In genomic region chr16:29602237-29602605, GRCh38 we compare ENCODE assay signal across 8 cellular contexts.
DNase-seq lines count a peak whose midpoint lies in the region; ATAC-seq and TF ChIP-seq lines count a peak whose summit lies in the region.
"Not testable (repeated sequence)": the region's sequence is repeated elsewhere in the genome, so short reads cannot be mapped to it uniquely, and the experiment has no call there.

No MANE protein-coding gene starts in this region.

- not testable (repeated sequence) for H3K36me3 Mint-ChIP-seq in T-helper 17 cell (ENCODE audit: low read depth); activated CD8-positive, alpha-beta memory T cell treated with anti-CD3 and anti-CD28 coated beads, Interleukin-2, amount 10 ng/mL, durations not matched to agents 7 days and 5 days; nephron (ENCODE audit: low read depth)
- H3K36me3 Mint-ChIP-seq in activated naive CD8-positive, alpha-beta T cell treated with anti-CD3 and anti-CD28 coated beads, Interleukin-2, amount 50 U/mL, for 24 hours (ENCODE audit: low read depth), result peaks cover 21% of the 10 kb centered on the region
- peaks cover 12% of the 10 kb centered on the region for H3K36me3 Mint-ChIP-seq in stimulated activated naive CD8-positive, alpha-beta T cell treated with anti-CD3 and anti-CD28 coated beads, Interleukin-15, Interleukin-2, amounts not matched to agents 100 ng/mL and 50 ng/mL, for 24 hours (ENCODE audit: low read depth)

- not testable (repeated sequence) for ATAC-seq in T-helper 17 cell; activated CD8-positive, alpha-beta memory T cell treated with anti-CD3 and anti-CD28 coated beads, Interleukin-2, amount 10 ng/mL, durations not matched to agents 7 days and 5 days; activated naive CD8-positive, alpha-beta T cell treated with anti-CD3 and anti-CD28 coated beads, Interleukin-2, amount 50 U/mL, for 24 hours; gastroesophageal sphincter

- H3K9me3 ChIP-seq in KOPT-K1 (ENCODE audit: insufficient read depth, low read length, poor library complexity, severe bottlenecking); T-helper 17 cell (ENCODE audit: control insufficient read depth, low read length, poor library complexity, severe bottlenecking); gastroesophageal sphincter: not testable (repeated sequence)

- H3K27ac Mint-ChIP-seq in T-helper 17 cell, result peak overlapping the region; percentile 93
- H3K27ac Mint-ChIP-seq in activated CD8-positive, alpha-beta memory T cell treated with anti-CD3 and anti-CD28 coated beads, Interleukin-2, amount 10 ng/mL, durations not matched to agents 7 days and 5 days, result peak overlapping the region; percentile 85
- H3K27ac Mint-ChIP-seq in activated naive CD8-positive, alpha-beta T cell treated with anti-CD3 and anti-CD28 coated beads, Interleukin-2, amount 50 U/mL, for 24 hours, result peak overlapping the region; percentile 89
- peak overlapping the region; percentile 59 to 84 (median 60) for H3K27ac Mint-ChIP-seq in nephron
- H3K27ac Mint-ChIP-seq in stimulated activated naive CD8-positive, alpha-beta T cell treated with anti-CD3 and anti-CD28 coated beads, Interleukin-15, Interleukin-2, amounts not matched to agents 100 ng/mL and 50 ng/mL, for 24 hours, result peak overlapping the region; percentile 86

- DNase-seq in Caki2 (ENCODE audit: low read depth), result peak; percentile 55
- not testable (repeated sequence) for DNase-seq in T-helper 17 cell; activated CD8-positive, alpha-beta memory T cell treated with anti-CD3 and anti-CD28 coated beads, Interleukin-2, amount 10 ng/mL, durations not matched to agents 7 days and 5 days; activated naive CD8-positive, alpha-beta T cell treated with anti-CD3 and anti-CD28 coated beads, Interleukin-2, amount 50 U/mL, for 24 hours

- WGBS in gastroesophageal sphincter (ENCODE audit: low coverage in 1 of 2), 2 donors, result 100% methylated on average over 1 of the region's 9 CpGs; no CpG with 5 or more reads in 1 of the 2 donors

- H3K36me3 ChIP-seq in KOPT-K1 (ENCODE audit: insufficient read depth, low read length), result peaks cover 23% of the 10 kb centered on the region
- not testable (repeated sequence) for H3K36me3 ChIP-seq in gastroesophageal sphincter

- peaks cover 4 to 56% (median 12%) of the 10 kb centered on the region in 3 donors for H3K4me1 ChIP-seq in gastroesophageal sphincter

- not testable (repeated sequence) for H3K27me3 Mint-ChIP-seq in T-helper 17 cell; activated CD8-positive, alpha-beta memory T cell treated with anti-CD3 and anti-CD28 coated beads, Interleukin-2, amount 10 ng/mL, durations not matched to agents 7 days and 5 days; activated naive CD8-positive, alpha-beta T cell treated with anti-CD3 and anti-CD28 coated beads, Interleukin-2, amount 50 U/mL, for 24 hours; nephron (ENCODE audit: low read depth); stimulated activated naive CD8-positive, alpha-beta T cell treated with anti-CD3 and anti-CD28 coated beads, Interleukin-15, Interleukin-2, amounts not matched to agents 100 ng/mL and 50 ng/mL, for 24 hours

- not testable (repeated sequence) for H3K4me3 ChIP-seq in gastroesophageal sphincter

- in situ Hi-C loops in Caki2 (cut with HindIII; ENCODE audit: low pct_unique_long_range_greater_than_20kb, low sequenced_read_pairs), result not testable (repeated sequence)

- H3K27ac ChIP-seq in KOPT-K1 (ENCODE audit: low read depth, low read length, poor library complexity, severe bottlenecking) (peak overlapping the region; percentile 94), gastroesophageal sphincter (peak overlapping the region in 3 of 4 donors; percentile 40 to 72 (median 60))

- CTCF ChIA-PET in activated CD8-positive, alpha-beta memory T cell treated with anti-CD3 and anti-CD28 coated beads, Interleukin-2, amount 10 ng/mL, durations not matched to agents 7 days and 5 days (lab: Charles Lee), result not testable (repeated sequence)

- not testable (repeated sequence) for TF ChIP-seq POLR2A in gastroesophageal sphincter (IDR thresholded peaks at IDR 0.05)

- TF ChIP-seq CTCF in gastroesophageal sphincter (IDR thresholded peaks at IDR 0.05); nephron (IDR thresholded peaks at IDR 0.05; ENCODE audit: unreplicated experiment in 3 of 3): not testable (repeated sequence)

- H3K4me3 Mint-ChIP-seq in T-helper 17 cell (peak overlapping the region; percentile 19), nephron (peak overlapping the region in 1 of 3 experiments; percentile 45)
- H3K4me3 Mint-ChIP-seq in activated CD8-positive, alpha-beta memory T cell treated with anti-CD3 and anti-CD28 coated beads, Interleukin-2, amount 10 ng/mL, durations not matched to agents 7 days and 5 days, result peak overlapping the region; percentile 51
- H3K4me3 Mint-ChIP-seq in activated naive CD8-positive, alpha-beta T cell treated with anti-CD3 and anti-CD28 coated beads, Interleukin-2, amount 50 U/mL, for 24 hours, result peak overlapping the region; percentile 72
- H3K4me3 Mint-ChIP-seq in stimulated activated naive CD8-positive, alpha-beta T cell treated with anti-CD3 and anti-CD28 coated beads, Interleukin-15, Interleukin-2, amounts not matched to agents 100 ng/mL and 50 ng/mL, for 24 hours, result peak overlapping the region; percentile 76

- H3K27me3 ChIP-seq in gastroesophageal sphincter, result not testable (repeated sequence)

- not testable (repeated sequence) for H3K9me3 Mint-ChIP-seq in activated CD8-positive, alpha-beta memory T cell treated with anti-CD3 and anti-CD28 coated beads, Interleukin-2, amount 10 ng/mL, durations not matched to agents 7 days and 5 days (ENCODE audit: low read depth); activated naive CD8-positive, alpha-beta T cell treated with anti-CD3 and anti-CD28 coated beads, Interleukin-2, amount 50 U/mL, for 24 hours; nephron; stimulated activated naive CD8-positive, alpha-beta T cell treated with anti-CD3 and anti-CD28 coated beads, Interleukin-15, Interleukin-2, amounts not matched to agents 100 ng/mL and 50 ng/mL, for 24 hours

- TF ChIP-seq EP300 in gastroesophageal sphincter (IDR thresholded peaks at IDR 0.05), result not testable (repeated sequence)

- H3K4me1 Mint-ChIP-seq in T-helper 17 cell, result peaks cover 17% of the 10 kb centered on the region
- peaks cover 62% of the 10 kb centered on the region for H3K4me1 Mint-ChIP-seq in activated CD8-positive, alpha-beta memory T cell treated with anti-CD3 and anti-CD28 coated beads, Interleukin-2, amount 10 ng/mL, durations not matched to agents 7 days and 5 days
- peaks cover 63% of the 10 kb centered on the region for H3K4me1 Mint-ChIP-seq in activated naive CD8-positive, alpha-beta T cell treated with anti-CD3 and anti-CD28 coated beads, Interleukin-2, amount 50 U/mL, for 24 hours
- H3K4me1 Mint-ChIP-seq in nephron, result peaks cover 44% of the 10 kb centered on the region
- peaks cover 63% of the 10 kb centered on the region for H3K4me1 Mint-ChIP-seq in stimulated activated naive CD8-positive, alpha-beta T cell treated with anti-CD3 and anti-CD28 coated beads, Interleukin-15, Interleukin-2, amounts not matched to agents 100 ng/mL and 50 ng/mL, for 24 hours (ENCODE audit: low read depth)
